ENCODE assay signal across 1 cellular context in the genomic region with DNA sequence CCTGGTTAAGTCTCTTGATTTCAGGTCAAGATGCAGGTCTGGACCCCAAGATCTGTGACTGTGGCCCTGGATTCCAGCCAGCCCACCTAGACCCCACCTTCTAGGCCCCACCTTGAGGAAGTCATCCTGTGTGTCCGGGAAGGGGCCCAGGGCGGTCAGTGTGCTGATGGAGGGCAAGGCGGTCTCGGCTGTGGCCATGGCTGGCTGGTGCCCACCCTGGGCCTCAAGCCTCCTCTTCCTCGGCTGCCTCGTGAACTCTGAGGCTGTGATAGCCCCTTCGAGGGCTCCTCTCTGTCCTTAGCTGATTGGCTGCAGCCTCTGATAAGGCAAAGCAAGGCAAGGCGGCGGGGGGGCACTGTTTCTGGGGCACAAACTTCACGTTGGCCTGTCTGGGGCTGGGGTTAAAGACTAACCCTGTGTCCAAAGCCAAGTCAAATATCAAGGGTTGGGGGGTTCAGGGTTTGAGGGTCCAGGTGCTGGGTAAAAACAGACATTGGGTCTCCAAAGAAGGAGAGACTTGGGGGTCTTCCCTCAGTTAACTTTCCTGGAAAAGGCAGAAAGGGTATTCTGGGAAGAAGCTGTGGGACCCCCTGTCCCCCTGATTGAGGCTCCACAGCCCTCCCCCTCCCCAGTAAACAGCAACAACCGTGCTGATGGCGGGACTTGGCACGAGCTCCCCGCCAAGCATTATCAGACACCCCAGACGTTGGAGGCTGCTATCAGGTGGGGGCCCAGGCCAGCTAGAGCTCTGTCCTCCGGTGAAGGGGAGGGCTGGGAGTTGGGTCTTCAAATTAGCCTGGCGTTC.
A peak's percentile ranks its signal among the peaks of the same experiment; 100 is the strongest.
TF ChIP-seq lines count a peak whose summit lies in the region.

Gene KLF1, minus strand, starts transcription at position 259 of the 805 bp plus-strand sequence. Its CDS starts 61 bp downstream, at position 198.

TF ChIP-seq in K562, 482 proteins besides CTCF, POLR2A, EP300 and RAD21 (continued from another document and continues in another):
- TF ChIP-seq ZNF609 (CRISPR knock-in tag; IDR thresholded peaks at IDR 0.05; ENCODE audit: borderline replicate concordance) (no peak), MTA1 (IDR thresholded peaks at IDR 0.05; ENCODE audit: borderline replicate concordance) (peak; percentile 52; the same call in 1 of the 2 replicates), SMAD1 (IDR thresholded peaks at IDR 0.05; ENCODE audit: low read depth, low read length, partially characterized antibody) (peak; percentile 34), TAF7 (tag; IDR thresholded peaks at IDR 0.05) (peak; percentile 77), TAL1 (IDR thresholded peaks at IDR 0.05) (peak; percentile 92), TCF3 (CRISPR knock-in tag; IDR thresholded peaks at IDR 0.05) (peak; percentile 94), STAT5B (CRISPR knock-in tag; IDR thresholded peaks at IDR 0.05) (no peak), NCOA1 (IDR thresholded peaks at IDR 0.05; ENCODE audit: low read depth) (peak; percentile 39; the same call in 1 of the 2 replicates), ZNF740 (CRISPR knock-in tag; IDR thresholded peaks at IDR 0.05) (peak; percentile 29), ZNF740 (tag; IDR thresholded peaks at IDR 0.05) (peak in 1 of 2 experiments; percentile 42; a peak in 2 of 4 replicates), ZBTB12 (CRISPR knock-in tag; IDR thresholded peaks at IDR 0.05) (no peak), CCAR2 (IDR thresholded peaks at IDR 0.05; ENCODE audit: low read depth, low read length) (no peak), MBD2 (IDR thresholded peaks at IDR 0.05; ENCODE audit: borderline replicate concordance, low read depth) (0 out of 2 replicates have a peak, but pooled peaks have one; percentile 16), SAFB (IDR thresholded peaks at IDR 0.05; ENCODE audit: borderline replicate concordance, low read depth, low read length) (no peak), ZFP36 (IDR thresholded peaks at IDR 0.05; ENCODE audit: low read depth, low read length, partially characterized antibody) (no peak), ASH1L (IDR thresholded peaks at IDR 0.05; ENCODE audit: borderline replicate concordance, low read depth, partially characterized antibody) (peak; percentile 22), E2F3 (CRISPR knock-in tag; IDR thresholded peaks at IDR 0.05) (peak; percentile 90), MAZ (CRISPR knock-in tag; conservative IDR thresholded peaks at IDR 0.05 in 1 of 2, IDR thresholded peaks at IDR 0.05 in 1 of 2) (peak; percentile 76 to 85), ATF6 (CRISPR knock-in tag; IDR thresholded peaks at IDR 0.05) (peak; percentile 69; the same call in 1 of the 2 replicates), MYC (IDR thresholded peaks at IDR 0.05; ENCODE audit: low read depth, low read length) (peak; percentile 55; the same call in 1 of the 2 replicates), MYC (CRISPR knock-in tag; IDR thresholded peaks at IDR 0.05; ENCODE audit: borderline replicate concordance, low read depth) (no peak), MECOM (CRISPR knock-in tag; IDR thresholded peaks at IDR 0.05) (peak; percentile 28; the same call in 1 of the 2 replicates)
- TF ChIP-seq, protein P1, sequence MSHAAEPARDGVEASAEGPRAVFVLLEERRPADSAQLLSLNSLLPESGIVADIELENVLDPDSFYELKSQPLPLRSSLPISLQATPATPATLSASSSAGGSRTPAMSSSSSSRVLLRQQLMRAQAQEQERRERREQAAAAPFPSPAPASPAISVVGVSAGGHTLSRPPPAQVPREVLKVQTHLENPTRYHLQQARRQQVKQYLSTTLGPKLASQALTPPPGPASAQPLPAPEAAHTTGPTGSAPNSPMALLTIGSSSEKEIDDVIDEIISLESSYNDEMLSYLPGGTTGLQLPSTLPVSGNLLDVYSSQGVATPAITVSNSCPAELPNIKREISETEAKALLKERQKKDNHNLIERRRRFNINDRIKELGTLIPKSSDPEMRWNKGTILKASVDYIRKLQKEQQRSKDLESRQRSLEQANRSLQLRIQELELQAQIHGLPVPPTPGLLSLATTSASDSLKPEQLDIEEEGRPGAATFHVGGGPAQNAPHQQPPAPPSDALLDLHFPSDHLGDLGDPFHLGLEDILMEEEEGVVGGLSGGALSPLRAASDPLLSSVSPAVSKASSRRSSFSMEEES (CRISPR knock-in tag; IDR thresholded peaks at IDR 0.05): no peak
- TF ChIP-seq, protein P2, sequence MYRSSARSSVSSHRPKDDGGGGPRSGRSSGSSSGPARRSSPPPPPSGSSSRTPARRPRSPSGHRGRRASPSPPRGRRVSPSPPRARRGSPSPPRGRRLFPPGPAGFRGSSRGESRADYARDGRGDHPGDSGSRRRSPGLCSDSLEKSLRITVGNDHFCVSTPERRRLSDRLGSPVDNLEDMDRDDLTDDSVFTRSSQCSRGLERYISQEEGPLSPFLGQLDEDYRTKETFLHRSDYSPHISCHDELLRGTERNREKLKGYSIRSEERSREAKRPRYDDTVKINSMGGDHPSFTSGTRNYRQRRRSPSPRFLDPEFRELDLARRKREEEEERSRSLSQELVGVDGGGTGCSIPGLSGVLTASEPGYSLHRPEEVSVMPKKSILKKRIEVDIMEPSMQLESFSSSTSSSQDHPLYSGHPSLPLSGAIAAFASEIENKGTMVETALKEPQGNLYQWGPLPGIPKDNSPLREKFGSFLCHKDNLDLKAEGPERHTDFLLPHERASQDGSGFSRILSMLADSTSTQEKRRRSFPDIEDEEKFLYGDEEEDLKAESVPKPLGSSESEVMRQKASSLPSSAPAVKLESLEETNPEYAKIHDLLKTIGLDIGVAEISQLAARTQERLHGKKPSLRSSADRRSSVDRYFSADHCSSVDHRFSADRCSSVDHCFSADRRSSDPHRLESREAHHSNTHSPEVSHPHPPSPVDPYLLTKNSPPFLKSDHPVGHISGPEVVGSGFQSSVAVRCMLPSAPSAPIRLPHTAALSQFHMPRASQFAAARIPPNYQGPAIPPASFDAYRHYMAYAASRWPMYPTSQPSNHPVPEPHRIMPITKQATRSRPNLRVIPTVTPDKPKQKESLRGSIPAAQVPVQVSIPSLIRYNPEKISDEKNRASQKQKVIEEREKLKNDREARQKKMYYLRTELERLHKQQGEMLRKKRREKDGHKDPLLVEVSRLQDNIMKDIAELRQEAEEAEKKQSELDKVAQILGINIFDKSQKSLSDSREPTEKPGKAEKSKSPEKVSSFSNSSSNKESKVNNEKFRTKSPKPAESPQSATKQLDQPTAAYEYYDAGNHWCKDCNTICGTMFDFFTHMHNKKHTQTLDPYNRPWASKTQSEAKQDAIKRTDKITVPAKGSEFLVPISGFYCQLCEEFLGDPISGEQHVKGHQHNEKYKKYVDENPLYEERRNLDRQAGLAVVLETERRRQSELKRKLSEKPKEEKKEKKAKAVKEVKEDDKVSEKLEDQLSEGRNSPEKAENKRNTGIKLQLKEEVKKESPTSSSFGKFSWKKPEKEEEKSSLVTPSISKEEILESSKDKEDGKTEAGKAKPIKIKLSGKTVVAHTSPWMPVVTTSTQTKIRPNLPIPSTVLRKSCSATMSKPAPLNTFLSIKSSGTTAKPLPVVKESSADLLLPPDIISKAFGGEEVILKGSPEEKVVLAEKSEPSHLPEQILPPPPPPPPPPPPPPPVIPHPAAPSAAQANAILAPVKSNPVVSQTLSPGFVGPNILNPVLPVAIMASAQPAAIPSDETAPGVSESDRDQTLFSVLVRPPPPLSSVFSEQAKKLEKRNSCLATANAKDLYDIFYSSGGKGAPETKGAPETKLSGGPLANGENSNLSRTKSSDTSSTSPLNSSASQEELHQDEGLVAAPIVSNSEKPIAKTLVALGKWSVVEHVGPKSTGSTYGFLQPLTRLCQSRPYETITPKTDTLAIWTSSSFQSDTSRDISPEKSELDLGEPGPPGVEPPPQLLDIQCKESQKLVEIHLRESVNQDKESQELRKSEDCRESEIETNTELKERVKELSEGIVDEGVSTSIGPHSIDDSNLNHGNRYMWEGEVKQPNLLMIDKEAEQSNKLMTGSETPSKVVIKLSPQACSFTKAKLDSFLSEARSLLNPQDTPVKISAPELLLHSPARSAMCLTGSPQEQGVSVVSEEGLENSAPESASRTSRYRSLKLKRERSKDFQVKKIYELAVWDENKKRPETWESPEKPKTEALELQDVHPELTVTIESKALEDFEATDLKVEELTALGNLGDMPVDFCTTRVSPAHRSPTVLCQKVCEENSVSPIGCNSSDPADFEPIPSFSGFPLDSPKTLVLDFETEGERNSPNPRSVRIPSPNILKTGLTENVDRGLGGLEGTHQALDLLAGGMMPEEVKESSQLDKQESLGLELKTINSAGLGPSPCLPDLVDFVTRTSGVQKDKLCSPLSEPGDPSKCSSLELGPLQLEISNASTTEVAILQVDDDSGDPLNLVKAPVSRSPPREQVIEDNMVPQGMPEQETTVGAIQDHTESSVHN (IDR thresholded peaks at IDR 0.05; ENCODE audit: borderline replicate concordance in 1 of 2, low read depth in 1 of 2): 0 out of 4 replicates have a peak, but pooled peaks of 1 of the 2 experiments have one; percentile 14
- TF ChIP-seq, protein P3, sequence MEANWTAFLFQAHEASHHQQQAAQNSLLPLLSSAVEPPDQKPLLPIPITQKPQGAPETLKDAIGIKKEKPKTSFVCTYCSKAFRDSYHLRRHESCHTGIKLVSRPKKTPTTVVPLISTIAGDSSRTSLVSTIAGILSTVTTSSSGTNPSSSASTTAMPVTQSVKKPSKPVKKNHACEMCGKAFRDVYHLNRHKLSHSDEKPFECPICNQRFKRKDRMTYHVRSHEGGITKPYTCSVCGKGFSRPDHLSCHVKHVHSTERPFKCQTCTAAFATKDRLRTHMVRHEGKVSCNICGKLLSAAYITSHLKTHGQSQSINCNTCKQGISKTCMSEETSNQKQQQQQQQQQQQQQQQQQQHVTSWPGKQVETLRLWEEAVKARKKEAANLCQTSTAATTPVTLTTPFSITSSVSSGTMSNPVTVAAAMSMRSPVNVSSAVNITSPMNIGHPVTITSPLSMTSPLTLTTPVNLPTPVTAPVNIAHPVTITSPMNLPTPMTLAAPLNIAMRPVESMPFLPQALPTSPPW (CRISPR knock-in tag; IDR thresholded peaks at IDR 0.05): peak; percentile 95
